8 cellular contexts compared by ENCODE assay signal in genomic region chrX:43973249-43973672, GRCh38. TPM values are rescaled to one million over a fixed set of nuclear protein-coding genes. Genes with fewer than 3 reads are reported as not detected.
DNase-seq lines count a peak whose midpoint lies in the region; TF ChIP-seq lines count a peak whose summit lies in the region.

TSS of gene NDP (minus strand) at chrX:43973390. CDS start at chrX:43958645, 14,745 bp downstream.

- peaks cover 6 to 17% (median 11%) of the 10 kb centered on the region in 4 donors for H3K4me1 Mint-ChIP-seq in CD4-positive, alpha-beta memory T cell

- H3K36me3 ChIP-seq in CD4-positive, alpha-beta memory T cell (ENCODE audit: insufficient read depth, low read length): no peaks in the 10 kb centered on the region
- no peaks in the 10 kb centered on the region for H3K36me3 ChIP-seq in SK-N-SH (replicated peaks in 1 of 2; ENCODE audit: control insufficient read depth in 1 of 2, insufficient read depth in 2 of 2, low read length in 1 of 2)
- no peaks in the 10 kb centered on the region for H3K36me3 ChIP-seq in parathyroid adenoma (ENCODE audit: control insufficient read depth, insufficient read depth, low read length)

- CTCF ChIA-PET in CD4-positive, alpha-beta memory T cell (lab: Charles Lee; ENCODE audit: partially characterized antibody): no interaction called here
- CTCF ChIA-PET in SK-N-SH (lab: Yijun Ruan, JAX): interaction anchor here (1.0 to 4.5 kb wide), 2 partner anchors 9 to 14 kb away, joined by 3 to 24 read pairs; no protein-coding TSS in a partner anchor

- POLR2A ChIA-PET in CD4-positive, alpha-beta memory T cell (lab: Charles Lee; ENCODE audit: partially characterized antibody): interaction anchor here (1.1 kb wide), 1 partner anchor 10 kb away, joined by 3 read pairs; no protein-coding TSS in a partner anchor
- POLR2A ChIA-PET in SK-N-SH (lab: Yijun Ruan, JAX): no interaction called here

- H4K20me1 ChIP-seq in SK-N-SH (ENCODE audit: insufficient read depth): no peaks in the 10 kb centered on the region

- H3K9me2 ChIP-seq in SK-N-SH: no peaks in the 10 kb centered on the region

- H3K27ac Mint-ChIP-seq in CD4-positive, alpha-beta memory T cell: no peak within 1 kb of the TSS

- WGBS in SK-N-SH (ENCODE audit: low lambda C conversion rate): 29% methylated on average over 16 of the region's 16 CpGs

- H3K27ac ChIP-seq in CD4-positive, alpha-beta memory T cell (ENCODE audit: low read depth, low read length): no peak within 1 kb of the TSS
- no peak within 1 kb of the TSS for H3K27ac ChIP-seq in SK-N-SH (ENCODE audit: low read depth in 2 of 2, low read length in 1 of 2)
- no peak within 1 kb of the TSS for H3K27ac ChIP-seq in parathyroid adenoma

- H3K36me3 Mint-ChIP-seq in CD4-positive, alpha-beta memory T cell: no peaks in the 10 kb centered on the region

- TF ChIP-seq CTCF in SK-N-SH (IDR thresholded peaks at IDR 0.05) (no peak), fibroblast of villous mesenchyme (IDR thresholded peaks at IDR 0.05; ENCODE audit: insufficient read depth, low read depth, low read length) (no peak), parathyroid adenoma (IDR thresholded peaks at IDR 0.05) (no peak)

- H3K9me3 Mint-ChIP-seq in CD4-positive, alpha-beta memory T cell: no peaks in the 10 kb centered on the region

- no peak for TF ChIP-seq EP300 in SK-N-SH (IDR thresholded peaks at IDR 0.05; ENCODE audit: borderline replicate concordance in 1 of 2, low read depth in 1 of 2, low read length in 1 of 2)

- H3F3A ChIP-seq in SK-N-SH (replicated peaks; ENCODE audit: insufficient read depth): peaks cover 4% of the 10 kb centered on the region

- no peaks in the 10 kb centered on the region for H3K79me2 ChIP-seq in SK-N-SH (ENCODE audit: insufficient read depth)
- H3K79me2 ChIP-seq in parathyroid adenoma: no peaks in the 10 kb centered on the region

- H3K27me3 ChIP-seq in CD4-positive, alpha-beta memory T cell (ENCODE audit: insufficient read depth, low read length): no peaks in the 10 kb centered on the region
- peaks cover 5% of the 10 kb centered on the region; the same call in 1 of the 2 replicates for H3K27me3 ChIP-seq in SK-N-SH (ENCODE audit: insufficient read depth)
- H3K27me3 ChIP-seq in parathyroid adenoma (ENCODE audit: control insufficient read depth, insufficient read depth, low read length): no peaks in the 10 kb centered on the region

- 0 out of 2 replicates have a peak within 1 kb of the TSS, but pooled peaks have one; percentile 1 for H2AFZ ChIP-seq in SK-N-SH (ENCODE audit: low read depth)
- peak within 1 kb of the TSS; percentile 60 for H2AFZ ChIP-seq in parathyroid adenoma

- TF ChIP-seq RAD21 in SK-N-SH (IDR thresholded peaks at IDR 0.05; ENCODE audit: low read length): no peak

- H3K4me1 ChIP-seq in CD4-positive, alpha-beta memory T cell (ENCODE audit: insufficient read depth, low read length): peaks cover 9% of the 10 kb centered on the region
- H3K4me1 ChIP-seq in SK-N-SH (ENCODE audit: control insufficient read depth in 1 of 2, insufficient read depth in 2 of 2, low read depth in 1 of 2, low read length in 1 of 2) (no peaks in the 10 kb centered on the region; a peak in 1 of 4 replicates), parathyroid adenoma (no peaks in the 10 kb centered on the region)

- DNase-seq in CD4-positive, alpha-beta memory T cell: no peak
- DNase-seq in SK-N-SH (peak; percentile 32), fibroblast of villous mesenchyme (ENCODE audit: low read depth) (no peak), CD1c-positive myeloid dendritic cell (ENCODE audit: extremely low spot score) (no peak), AG08396 (ENCODE audit: low spot score) (no peak), NCI-H226 (no peak), COLO668 (lab: John Stamatoyannopoulos, UW; ENCODE audit: unreplicated experiment) (no peak)

- peak within 1 kb of the TSS in 1 of 2 donors; percentile 9 for H3K4me3 ChIP-seq in CD4-positive, alpha-beta memory T cell (ENCODE audit: low read length in 2 of 2)
- H3K4me3 ChIP-seq in SK-N-SH (ENCODE audit: low read depth in 2 of 2, low read length in 1 of 2): peak within 1 kb of the TSS in 1 of 2 experiments; percentile 33; a peak in 2 of 4 replicates
- H3K4me3 ChIP-seq in fibroblast of villous mesenchyme (ENCODE audit: low read depth, low read length): peak within 1 kb of the TSS; percentile 35
- H3K4me3 ChIP-seq in parathyroid adenoma (ENCODE audit: low read depth, low read length): peak within 1 kb of the TSS; percentile 37

- peak within 1 kb of the TSS; percentile 71 to 87 (median 80) for H3K4me3 Mint-ChIP-seq in CD4-positive, alpha-beta memory T cell

- no peaks in the 10 kb centered on the region for H3K9me3 ChIP-seq in CD4-positive, alpha-beta memory T cell (ENCODE audit: control insufficient read depth in 1 of 2, low read length in 2 of 2)
- H3K9me3 ChIP-seq in SK-N-SH (no peaks in the 10 kb centered on the region), parathyroid adenoma (ENCODE audit: control insufficient read depth, low read length) (no peaks in the 10 kb centered on the region)

- intact Hi-C loops in CD4-positive, alpha-beta memory T cell (cut with micrococcal nuclease): no loop called here

- peaks cover 6% of the 10 kb centered on the region in 2 donors for H3K27me3 Mint-ChIP-seq in CD4-positive, alpha-beta memory T cell

- H3K4me2 ChIP-seq in SK-N-SH (no peak within 1 kb of the TSS), parathyroid adenoma (ENCODE audit: low read length) (peak within 1 kb of the TSS; percentile 61)

- H3K9ac ChIP-seq in SK-N-SH (no peak within 1 kb of the TSS), parathyroid adenoma (no peak within 1 kb of the TSS)

TF ChIP-seq in SK-N-SH, 30 proteins besides CTCF, POLR2A, EP300 and RAD21:
- TF ChIP-seq ZBTB33 (IDR thresholded peaks at IDR 0.05; ENCODE audit: borderline replicate concordance, low read depth) (no peak), RCOR1 (IDR thresholded peaks at IDR 0.05; ENCODE audit: low read length) (no peak), MAX (IDR thresholded peaks at IDR 0.05; ENCODE audit: low read depth) (no peak), MXI1 (IDR thresholded peaks at IDR 0.05; ENCODE audit: low read depth, low read length) (no peak), IRF3 (IDR thresholded peaks at IDR 0.05; ENCODE audit: low read depth, low read length) (no peak), PBX3 (IDR thresholded peaks at IDR 0.05) (peak; percentile 6; the same call in 1 of the 2 replicates)

RNA-seq across cellular contexts. Expression of gene NDP, which starts in this region (rescaled TPM):
- total RNA-seq in CD4-positive, alpha-beta memory T cell: not detected
- polyA plus RNA-seq in CD4-positive, alpha-beta memory T cell: not detected
- polyA plus RNA-seq in SK-N-SH (2012; rRNA removed): 0.13 and 0.16 TPM in 2 replicates
- polyA plus RNA-seq in SK-N-SH (2012; cell fraction: cytosol; rRNA removed): 0.08 and 0.17 TPM in 2 replicates
- 0.02 and 0.54 TPM in 2 replicates for polyA plus RNA-seq in SK-N-SH (2012; cell fraction: nucleus; rRNA removed)
- total RNA-seq in fibroblast of villous mesenchyme: under 0.01 TPM in 1 of 2 replicates, not detected in the other

Comparison
In these comparisons a context has a peak if more than half of its experiments do, and no peak if none do; other contexts are left out.
1. Peak in DNase-seq in SK-N-SH; RNA of the gene not detected or under 1 TPM.